In the genomic region with DNA sequence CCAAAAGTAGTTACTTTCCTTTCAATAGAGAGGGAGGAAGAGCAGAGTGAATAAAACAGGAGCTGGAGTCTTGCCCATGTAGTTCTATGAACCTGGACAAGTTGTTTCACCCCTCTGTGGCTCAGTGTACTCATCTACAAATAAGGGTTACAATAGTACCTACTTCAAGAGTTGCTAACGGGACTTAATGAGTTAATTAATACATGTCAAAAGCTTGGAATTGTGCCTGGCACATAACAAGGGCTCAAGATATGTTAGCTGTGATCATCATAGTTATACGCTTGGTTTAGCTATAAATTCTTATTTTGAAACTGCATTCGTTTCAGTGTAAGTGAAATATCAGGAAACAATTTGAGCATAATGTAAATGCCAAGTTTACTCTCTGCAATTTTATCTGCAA, we compare ENCODE assay signal across 32 cellular contexts.
A peak's percentile ranks its signal among the peaks of the same experiment; 100 is the strongest.
DNase-seq lines count a peak whose midpoint lies in the region; ATAC-seq, FAIRE-seq and TF ChIP-seq lines count a peak whose summit lies in the region.
"Had no signal": no experiment of that assay in that cellular context is flagged by ENCODE, and none has a peak within 500 bp of the region (broad histone marks: within the 10 kb centered on the region; RNA-seq: fewer than 3 reads in every experiment).

No MANE protein-coding gene starts in this region.

- BruUV-seq in Caco-2 (replicated peaks; lab: Mats Ljungman, UMichigan), result TSS peak; percentile 44

- H3K27me3 ChIP-seq in Caco-2 (replicated peaks; ENCODE audit: control insufficient read depth, insufficient read depth, low read length), result no peaks in the 10 kb centered on the region
- no peaks in the 10 kb centered on the region for H3K27me3 ChIP-seq in SJCRH30
- H3K27me3 ChIP-seq in foreskin keratinocyte, result no peaks in the 10 kb centered on the region
- H3K27me3 ChIP-seq in gastrocnemius medialis, result no peaks in the 10 kb centered on the region
- H3K27me3 ChIP-seq in small intestine (ENCODE audit: control insufficient read depth in 2 of 2, insufficient read depth in 2 of 2, low read length in 2 of 2), result no peaks in the 10 kb centered on the region
- H3K27me3 ChIP-seq: adrenal gland, colonic mucosa, MG63, stomach, thyroid gland had no signal

- peak overlapping the region; percentile 88 for H3K27ac Mint-ChIP-seq in Caco-2 (ENCODE audit: unreplicated experiment)
- H3K27ac Mint-ChIP-seq in osteocyte (ENCODE audit: unreplicated experiment), result peak overlapping the region; percentile 75
- H3K27ac Mint-ChIP-seq: activated CD4-positive, alpha-beta T cell treated with anti-CD3 and anti-CD28 coated beads, Interleukin-2, amount 10 ng/mL, durations not matched to agents 24 days and 14 days; activated T-cell treated with anti-CD3 and anti-CD28 coated beads, Interleukin-2, amount 50 U/mL, for 24 hours; effector memory CD8-positive, alpha-beta T cell; naive B cell had no signal

- H3K4me1 ChIP-seq in Caco-2 (peaks cover 27% of the 10 kb centered on the region), SJCRH30 (peaks cover 42% of the 10 kb centered on the region), foreskin keratinocyte (peaks cover 76% of the 10 kb centered on the region), gastrocnemius medialis (no peaks in the 10 kb centered on the region), small intestine (ENCODE audit: control insufficient read depth in 2 of 2, insufficient read depth in 1 of 2, low read depth in 1 of 2, low read length in 1 of 2) (no peaks in the 10 kb centered on the region)
- H3K4me1 ChIP-seq: adrenal gland, colonic mucosa, thyroid gland had no signal

- H3K4me3 Mint-ChIP-seq in Caco-2 (ENCODE audit: unreplicated experiment) (no peak overlapping the region), osteocyte (ENCODE audit: unreplicated experiment) (no peak overlapping the region)
- H3K4me3 Mint-ChIP-seq: activated CD4-positive, alpha-beta T cell treated with anti-CD3 and anti-CD28 coated beads, Interleukin-2, amount 10 ng/mL, durations not matched to agents 24 days and 14 days; activated T-cell treated with anti-CD3 and anti-CD28 coated beads, Interleukin-2, amount 50 U/mL, for 24 hours; effector memory CD8-positive, alpha-beta T cell; naive B cell had no signal

- peaks cover 26% of the 10 kb centered on the region for H3K4me1 Mint-ChIP-seq in Caco-2 (ENCODE audit: low read depth, unreplicated experiment)
- peaks cover 70% of the 10 kb centered on the region for H3K4me1 Mint-ChIP-seq in osteocyte (ENCODE audit: unreplicated experiment)
- H3K4me1 Mint-ChIP-seq: activated CD4-positive, alpha-beta T cell treated with anti-CD3 and anti-CD28 coated beads, Interleukin-2, amount 10 ng/mL, durations not matched to agents 24 days and 14 days; naive B cell had no signal

- H3K36me3 Mint-ChIP-seq in Caco-2 (ENCODE audit: insufficient read depth, unreplicated experiment) (no peaks in the 10 kb centered on the region), osteocyte (ENCODE audit: unreplicated experiment) (no peaks in the 10 kb centered on the region)
- H3K36me3 Mint-ChIP-seq: naive B cell had no signal

- WGBS in small intestine, 3 donors, result 55 to 72% (median 72%) methylated on average over 3 of the region's 3 CpGs

- TF ChIP-seq CTCF in Caco-2 (IDR thresholded peaks at IDR 0.05; ENCODE audit: insufficient read depth in 1 of 2, low read depth in 1 of 2, low read length in 1 of 2, severe bottlenecking in 1 of 2, unreplicated experiment in 1 of 2) (no peak), foreskin keratinocyte (conservative IDR thresholded peaks at IDR 0.05) (no peak), osteocyte (IDR thresholded peaks at IDR 0.05) (no peak), gastrocnemius medialis (IDR thresholded peaks at IDR 0.05 in 4 of 5, conservative IDR thresholded peaks at IDR 0.05 in 1 of 5) (no peak)

- H3K9me3 Mint-ChIP-seq in Caco-2 (ENCODE audit: unreplicated experiment) (peaks cover 20% of the 10 kb centered on the region), osteocyte (ENCODE audit: unreplicated experiment) (no peaks in the 10 kb centered on the region)
- H3K9me3 Mint-ChIP-seq: activated CD4-positive, alpha-beta T cell treated with anti-CD3 and anti-CD28 coated beads, Interleukin-2, amount 10 ng/mL, durations not matched to agents 24 days and 14 days; activated T-cell treated with anti-CD3 and anti-CD28 coated beads, Interleukin-2, amount 50 U/mL, for 24 hours; effector memory CD8-positive, alpha-beta T cell; naive B cell had no signal

- CTCF ChIA-PET in Caco-2 (lab: Charles Lee), result no interaction called here

- no peak for DNase-seq in Caco-2
- DNase-seq in SJCRH30, result no peak
- no peak for DNase-seq in foreskin keratinocyte
- no peak for DNase-seq in osteocyte (ENCODE audit: extremely low spot score, unreplicated experiment)
- no peak for DNase-seq in gastrocnemius medialis
- DNase-seq in small intestine, result no peak
- DNase-seq in activated effector memory CD4-positive, alpha-beta T cell treated with anti-CD3 and anti-CD28 coated beads, Interleukin-2, amount 50 U/mL, for 16 hours, result no peak
- DNase-seq: activated CD4-positive, alpha-beta T cell treated with anti-CD3 and anti-CD28 coated beads, Interleukin-2, amount 10 ng/mL, durations not matched to agents 24 days and 14 days; activated gamma-delta T cell treated with Interleukin-2 at 50 U/mL for 16 hours; activated T-cell treated with anti-CD3 and anti-CD28 coated beads, Interleukin-2, amount 50 U/mL, for 24 hours; adrenal gland; colonic mucosa; DMS79; effector memory CD8-positive, alpha-beta T cell; foreskin melanocyte; GF-D8; KBM-7; mesendoderm; MG63; naive B cell; NCI-H1417 treated with DMSO at 0.1 percent for 48 hours; NCI-H774; stimulated activated CD4-positive, alpha-beta T cell treated with anti-CD3 and anti-CD28 coated beads, Interleukin-1b, Interleukin-23, amount 100 ng/mL, for 48 hours; stimulated activated CD8-positive, alpha-beta memory T cell treated with anti-CD3 and anti-CD28 coated beads, Interleukin-4, amount 100 ng/mL, for 48 hours; stomach; T-helper 9 cell; thyroid gland had no signal

- H3K27me3 Mint-ChIP-seq in Caco-2 (ENCODE audit: insufficient read depth, unreplicated experiment) (no peaks in the 10 kb centered on the region), osteocyte (ENCODE audit: unreplicated experiment) (no peaks in the 10 kb centered on the region)

- ATAC-seq in foreskin keratinocyte (no peak), gastrocnemius medialis (no peak), GM18870 (IDR thresholded peaks at IDR 0.05; ENCODE audit: unreplicated experiment) (no peak)
- ATAC-seq: effector memory CD8-positive, alpha-beta T cell; esophagus mucosa had no signal

- H3K36me3 ChIP-seq in Caco-2 (ENCODE audit: control insufficient read depth, insufficient read depth, low read length), result no peaks in the 10 kb centered on the region
- H3K36me3 ChIP-seq in SJCRH30, result no peaks in the 10 kb centered on the region
- H3K36me3 ChIP-seq in gastrocnemius medialis, result no peaks in the 10 kb centered on the region
- H3K36me3 ChIP-seq in small intestine (ENCODE audit: control insufficient read depth in 2 of 2, insufficient read depth in 2 of 2, low read length in 2 of 2), result no peaks in the 10 kb centered on the region
- H3K36me3 ChIP-seq: adrenal gland, colonic mucosa, MG63, stomach, thyroid gland had no signal

- in situ Hi-C loops in gastrocnemius medialis (cut with MboI; ENCODE audit: low sequenced_read_pairs in 4 of 4), result no loop called here

- POLR2A ChIA-PET in Caco-2 (lab: Charles Lee), result interaction anchor here (0.6 to 1.0 kb wide), 3 partner anchors 11 to 388 kb away, joined by 3 to 8 read pairs (median 3); partner anchors contain the start of gene THBS1

- no peak overlapping the region for H3K4me3 ChIP-seq in Caco-2 (ENCODE audit: low read depth, low read length)
- H3K4me3 ChIP-seq in SJCRH30, result no peak overlapping the region
- H3K4me3 ChIP-seq in gastrocnemius medialis, result no peak overlapping the region
- H3K4me3 ChIP-seq in small intestine (ENCODE audit: low read depth in 1 of 2, low read length in 2 of 2), result no peak overlapping the region
- H3K4me3 ChIP-seq: adrenal gland, colonic mucosa, MG63, stomach, thyroid gland had no signal

- intact Hi-C loops in Caco-2 (cut with micrococcal nuclease; ENCODE audit: unreplicated experiment) (loop anchor here (1.0 to 5.0 kb wide), 2 partner anchors 21 to 80 kb away; no protein-coding TSS in a partner anchor), gastrocnemius medialis (cut with DNase I; ENCODE audit: low total_unique reads) (no loop called here)

- H3K9me3 ChIP-seq in Caco-2, result 0 out of 2 replicates have a peak, but pooled peaks cover 4% of the 10 kb centered on the region
- H3K9me3 ChIP-seq in SJCRH30 (replicated peaks), result no peaks in the 10 kb centered on the region
- no peaks in the 10 kb centered on the region for H3K9me3 ChIP-seq in gastrocnemius medialis
- no peaks in the 10 kb centered on the region for H3K9me3 ChIP-seq in small intestine (ENCODE audit: control insufficient read depth, low read depth)
- H3K9me3 ChIP-seq: adrenal gland, colonic mucosa, stomach, thyroid gland had no signal

- peak overlapping the region; percentile 53 for H3K27ac ChIP-seq in SJCRH30
- peak overlapping the region; percentile 78 for H3K27ac ChIP-seq in foreskin keratinocyte
- H3K27ac ChIP-seq in gastrocnemius medialis, result no peak overlapping the region
- H3K27ac ChIP-seq in small intestine (ENCODE audit: low read depth in 1 of 2, low read length in 1 of 2), result no peak overlapping the region
- H3K27ac ChIP-seq: adrenal gland, colonic mucosa, stomach, thyroid gland, VCaP had no signal

- no peak for TF ChIP-seq POLR2A in gastrocnemius medialis (IDR thresholded peaks at IDR 0.05)

- FAIRE-seq in small intestine (lab: Jason Lieb, UNC), result no peak
- FAIRE-seq: bronchial epithelial cell, HTR-8/SVneo had no signal

Comparison
In these comparisons a context has a peak if more than half of its experiments do, and no peak if none do; other contexts are left out.
1. H3K27ac ChIP-seq: peak in SJCRH30 (single experiment) and foreskin keratinocyte (single experiment); none in gastrocnemius medialis (0 of 4) and small intestine (0 of 2).